1 cellular context compared by ENCODE assay signal in genomic region chrX:41081821-41082220, GRCh38.
TF ChIP-seq lines count a peak whose summit lies in the region.

No MANE protein-coding gene starts in this region.

TF ChIP-seq in K562, 482 proteins besides CTCF, POLR2A, EP300 and RAD21 (continued from another document):
- TF ChIP-seq CREB5 (CRISPR knock-in tag; IDR thresholded peaks at IDR 0.05) (no peak), CHD2 (IDR thresholded peaks at IDR 0.05; ENCODE audit: low read depth, low read length) (no peak), SREBF2 (CRISPR knock-in tag; IDR thresholded peaks at IDR 0.05) (no peak), RBM14 (IDR thresholded peaks at IDR 0.05; ENCODE audit: borderline replicate concordance, insufficient read depth, low read depth, low read length) (no peak), ZFPM2 (CRISPR knock-in tag; IDR thresholded peaks at IDR 0.05) (no peak), KLF13 (tag; IDR thresholded peaks at IDR 0.05; ENCODE audit: borderline replicate concordance, low read depth) (no peak), MGA (IDR thresholded peaks at IDR 0.05) (no peak)
